ENCODE assay signal across 21 cellular contexts in the genomic region with DNA sequence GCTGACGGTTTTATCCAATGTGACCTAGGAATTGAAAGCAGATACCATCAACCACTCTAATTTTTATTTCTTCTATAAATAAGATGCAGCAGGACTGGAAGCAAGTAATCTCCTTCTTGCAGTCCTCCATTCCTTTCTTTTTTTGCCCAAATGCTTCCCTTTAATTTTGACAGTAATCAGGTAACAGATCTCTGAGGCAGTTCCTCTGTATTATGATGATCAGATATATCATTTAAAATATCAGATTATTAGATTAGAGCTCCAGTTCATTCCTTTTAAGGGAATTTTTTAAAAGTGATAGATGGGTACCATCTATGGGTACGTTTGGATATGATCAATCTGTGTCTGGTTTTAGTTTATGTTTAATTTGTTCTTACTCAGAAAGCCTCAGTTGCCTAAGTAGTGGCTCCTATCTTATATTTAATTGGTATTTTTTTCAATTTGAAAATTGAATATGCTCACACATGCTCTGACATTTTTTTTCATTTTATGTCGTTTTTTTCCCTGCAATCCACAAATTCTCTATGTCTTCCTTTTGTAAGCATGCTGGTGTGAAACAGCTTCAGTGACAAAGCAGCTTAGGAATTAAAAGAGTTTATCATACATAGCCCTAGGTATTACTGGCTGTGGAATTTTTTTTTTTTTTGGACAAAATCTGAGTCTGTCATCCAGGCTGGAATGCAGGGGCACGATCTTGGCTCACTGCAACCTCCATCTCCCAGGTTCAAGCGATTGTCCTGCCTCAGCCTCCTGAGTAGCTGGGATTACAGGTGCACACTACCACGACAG.
"Had no signal": no experiment of that assay in that cellular context is flagged by ENCODE, and none has a peak within 500 bp of the region (broad histone marks: within the 10 kb centered on the region; RNA-seq: fewer than 3 reads in every experiment).

No MANE protein-coding gene starts in this region.

- H3K36me3 ChIP-seq: lower lobe of right lung, thyroid gland, WERI-Rb-1 had no signal

- H3K4me1 Mint-ChIP-seq: activated naive CD8-positive, alpha-beta T cell treated with anti-CD3 and anti-CD28 coated beads, Interleukin-2, amount 10 ng/mL, durations not matched to agents 7 days and 5 days; naive B cell had no signal

- H3K9me3 ChIP-seq: lower lobe of right lung, thyroid gland had no signal

- ATAC-seq: left lobe of liver, lower lobe of right lung had no signal

- H3K27me3 Mint-ChIP-seq: brain; dendritic cell treated with granulocyte-macrophage colony-stimulating factor and Interleukin-4, amounts not matched to agents 40 ng/mL and 50 ng/mL, for 4 days; progenitor cell of endocrine pancreas had no signal

- H3K4me3 ChIP-seq: lower lobe of right lung, thyroid gland had no signal

- H3K27me3 ChIP-seq: thyroid gland had no signal

- H3K4me3 Mint-ChIP-seq: activated naive CD8-positive, alpha-beta T cell treated with anti-CD3 and anti-CD28 coated beads, Interleukin-2, amount 10 ng/mL, durations not matched to agents 7 days and 5 days; dendritic cell treated with granulocyte-macrophage colony-stimulating factor and Interleukin-4, amounts not matched to agents 40 ng/mL and 50 ng/mL, for 4 days; naive B cell; stimulated activated naive CD8-positive, alpha-beta T cell treated with anti-CD3 and anti-CD28 coated beads, Interleukin-15, Interleukin-2, amounts not matched to agents 100 ng/mL and 50 ng/mL, for 24 hours had no signal

- H3K27ac ChIP-seq: lower lobe of right lung, thyroid gland, WERI-Rb-1 had no signal

- H3K9me3 Mint-ChIP-seq: activated naive CD8-positive, alpha-beta T cell treated with anti-CD3 and anti-CD28 coated beads, Interleukin-2, amount 10 ng/mL, durations not matched to agents 7 days and 5 days; dendritic cell treated with granulocyte-macrophage colony-stimulating factor and Interleukin-4, amounts not matched to agents 40 ng/mL and 50 ng/mL, for 4 days; naive B cell; stimulated activated naive CD8-positive, alpha-beta T cell treated with anti-CD3 and anti-CD28 coated beads, Interleukin-15, Interleukin-2, amounts not matched to agents 100 ng/mL and 50 ng/mL, for 24 hours had no signal

- H3K36me3 Mint-ChIP-seq: activated naive CD8-positive, alpha-beta T cell treated with anti-CD3 and anti-CD28 coated beads, Interleukin-2, amount 10 ng/mL, durations not matched to agents 7 days and 5 days; naive B cell had no signal

- DNase-seq: activated CD4-positive, alpha-beta T cell treated with anti-CD3 and anti-CD28 coated beads for 1 hour; activated CD8-positive, alpha-beta memory T cell treated with anti-CD3 and anti-CD28 coated beads for 24 hours; activated CD8-positive, alpha-beta memory T cell treated with anti-CD3 and anti-CD28 coated beads, Interleukin-2, amount 50 U/mL, for 4 hours; activated naive CD4-positive, alpha-beta T cell treated with Interleukin-2 at 50 U/mL for 16 hours; activated naive CD8-positive, alpha-beta T cell treated with anti-CD3 and anti-CD28 coated beads, Interleukin-2, amount 10 ng/mL, durations not matched to agents 7 days and 5 days; activated T-cell treated with anti-CD3 and anti-CD28 coated beads, Interleukin-2, amount 50 U/mL, for 48 hours; anterior cingulate cortex; caudate nucleus; effector CD4-positive, alpha-beta T cell; lower lobe of right lung; naive B cell; stimulated activated CD4-positive, alpha-beta T cell treated with anti-CD3 and anti-CD28 coated beads, Interleukin-12 subunit alpha, Interleukin-12 subunit beta, amount 100 ng/mL, for 4 hours; substantia nigra; thyroid gland; WERI-Rb-1 had no signal

- FAIRE-seq: endometrium had no signal

- H3K27ac Mint-ChIP-seq: activated naive CD8-positive, alpha-beta T cell treated with anti-CD3 and anti-CD28 coated beads, Interleukin-2, amount 10 ng/mL, durations not matched to agents 7 days and 5 days; dendritic cell treated with granulocyte-macrophage colony-stimulating factor and Interleukin-4, amounts not matched to agents 40 ng/mL and 50 ng/mL, for 4 days; naive B cell; progenitor cell of endocrine pancreas; stimulated activated naive CD8-positive, alpha-beta T cell treated with anti-CD3 and anti-CD28 coated beads, Interleukin-15, Interleukin-2, amounts not matched to agents 100 ng/mL and 50 ng/mL, for 24 hours had no signal

- H3K4me1 ChIP-seq: lower lobe of right lung, thyroid gland had no signal
